In the genomic region with DNA sequence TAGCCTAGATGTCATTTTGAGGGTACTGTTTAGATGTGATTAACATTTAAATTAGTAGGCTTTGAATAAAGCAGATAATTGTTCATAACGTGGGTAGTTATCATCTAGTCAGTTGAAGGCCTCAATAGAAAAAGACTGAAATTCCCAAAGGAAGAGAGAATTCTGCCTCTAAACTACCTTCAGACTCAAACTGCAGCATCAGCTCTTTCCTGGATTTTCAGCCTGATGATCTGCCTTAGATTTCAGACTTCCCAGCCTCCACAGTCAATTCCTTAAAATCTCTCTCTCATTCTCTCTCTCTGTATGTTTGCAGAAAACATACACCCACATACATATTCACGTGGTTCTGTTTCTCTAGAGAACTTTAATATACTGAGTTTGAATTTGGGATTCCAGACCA, we compare ENCODE assay signal across 27 cellular contexts.
"Had no signal": no experiment of that assay in that cellular context is flagged by ENCODE, and none has a peak within 500 bp of the region (broad histone marks: within the 10 kb centered on the region; RNA-seq: fewer than 3 reads in every experiment).

No MANE protein-coding gene starts in this region.

- DNase-seq: activated CD4-positive, alpha-beta T cell treated with anti-CD3 and anti-CD28 coated beads for 4 hours; activated CD4-positive, alpha-beta T cell treated with anti-CD3 and anti-CD28 coated beads, Interleukin-2, amount 50 U/mL, for 4 hours; activated gamma-delta T cell treated with Interleukin-2 at 50 U/mL for 16 hours; activated T-cell treated with anti-CD3 and anti-CD28 coated beads for 4 hours; amygdala; central memory CD4-positive, alpha-beta T cell; endodermal cell; foreskin keratinocyte; heart left ventricle; hypothalamus; immature natural killer cell; naive thymus-derived CD8-positive, alpha-beta T cell; nucleus accumbens; pancreas; spleen; stimulated activated naive CD4-positive, alpha-beta T cell treated with Interleukin-2 at 50 U/mL for 16 hours; T-helper 1 cell had no signal

- H3K27ac ChIP-seq: breast epithelium, foreskin keratinocyte, pancreas, prostate gland, spleen, thoracic aorta, vagina had no signal

- H3K4me3 Mint-ChIP-seq: activated T-helper 1 cell treated with anti-CD3 and anti-CD28 coated beads, Interleukin-12 subunit alpha, Interleukin-12 subunit beta, Interleukin-2, Interleukin-4 antibody, amounts not matched to agents 30 ng/mL and 10 ng/mL and 1 ng/mL, durations not matched to agents 14 hours and 24 hours and 36 hours; dendritic cell treated with granulocyte-macrophage colony-stimulating factor and Interleukin-4, amounts not matched to agents 40 ng/mL and 50 ng/mL, for 4 days; endodermal cell; immature natural killer cell; mesothelial cell of epicardium; neural crest cell; type B pancreatic cell had no signal

- ATAC-seq: esophagus mucosa, foreskin keratinocyte, heart left ventricle, pancreas had no signal

- H3K4me1 ChIP-seq: breast epithelium, foreskin keratinocyte, pancreas, prostate gland, vagina had no signal

- H3K9me3 Mint-ChIP-seq: endodermal cell; immature natural killer cell; mesothelial cell of epicardium; naive thymus-derived CD8-positive, alpha-beta T cell; type B pancreatic cell had no signal

- H3K27me3 ChIP-seq: breast epithelium, foreskin keratinocyte, heart left ventricle, pancreas, spleen, vagina had no signal

- FAIRE-seq: pancreas had no signal

- H3K9me3 ChIP-seq: breast epithelium, heart left ventricle, pancreas, prostate gland, thoracic aorta, vagina had no signal

- H3K27ac Mint-ChIP-seq: endodermal cell, immature natural killer cell, mesothelial cell of epicardium, type B pancreatic cell had no signal

- H3K4me1 Mint-ChIP-seq: mesothelial cell of epicardium had no signal

- H3K27me3 Mint-ChIP-seq: dendritic cell treated with granulocyte-macrophage colony-stimulating factor and Interleukin-4, amounts not matched to agents 40 ng/mL and 50 ng/mL, for 4 days; naive thymus-derived CD8-positive, alpha-beta T cell; type B pancreatic cell had no signal

- H3K36me3 ChIP-seq: breast epithelium, heart left ventricle, pancreas, prostate gland, spleen, thoracic aorta, vagina had no signal

- H3K36me3 Mint-ChIP-seq: mesothelial cell of epicardium; naive thymus-derived CD8-positive, alpha-beta T cell; type B pancreatic cell had no signal

- H3K4me3 ChIP-seq: breast epithelium, heart left ventricle, pancreas, prostate gland, spleen, thoracic aorta, vagina had no signal
